Comparison of ENCODE assay signal across 29 cellular contexts in genomic region chr18:73408434-73408833, GRCh38.
DNase-seq lines count a peak whose midpoint lies in the region; ATAC-seq and TF ChIP-seq lines count a peak whose summit lies in the region.
"Had no signal": no experiment of that assay in that cellular context is flagged by ENCODE, and none has a peak within 500 bp of the region (broad histone marks: within the 10 kb centered on the region; RNA-seq: fewer than 3 reads in every experiment).

No MANE protein-coding gene starts in this region.

- H3K23ac ChIP-seq in H9 (ENCODE audit: insufficient read length, low read depth, low read length) (no peak overlapping the region), mesenchymal stem cell (ENCODE audit: low read length in 2 of 2) (no peak overlapping the region)

- H3K4me2 ChIP-seq in H9 (ENCODE audit: insufficient read depth, insufficient read length, low read length): no peak overlapping the region
- H3K4me2 ChIP-seq in mesenchymal stem cell (ENCODE audit: low read length, poor library complexity, severe bottlenecking): no peak overlapping the region
- H3K4me2 ChIP-seq in PC-9: no peak overlapping the region
- H3K4me2 ChIP-seq: BLaER1 had no signal

- H3K9me2 ChIP-seq in PC-9 (ENCODE audit: insufficient read depth): no peaks in the 10 kb centered on the region

- POLR2A ChIA-PET in WTC11 (lab: Charles Lee) (no interaction called here), PC-9 (lab: Charles Lee; ENCODE audit: unreplicated experiment) (interaction anchor here (0.7 kb wide), 1 partner anchor 919 kb away, joined by 6 read pairs; no protein-coding TSS in a partner anchor)

- H2AK5ac ChIP-seq in H9 (ENCODE audit: insufficient read length, low read length) (no peak overlapping the region), mesenchymal stem cell (ENCODE audit: low read length, severe bottlenecking) (no peak overlapping the region)

- no peak overlapping the region for H4K91ac ChIP-seq in H9 (ENCODE audit: insufficient read length, low read depth, low read length)
- no peak overlapping the region for H4K91ac ChIP-seq in mesenchymal stem cell (ENCODE audit: low read length)

- TF ChIP-seq CTCF in H9 (conservative IDR thresholded peaks at IDR 0.05): no peak
- no peak for TF ChIP-seq CTCF in WTC11 (IDR thresholded peaks at IDR 0.05)
- no peak for TF ChIP-seq CTCF in fibroblast of villous mesenchyme (IDR thresholded peaks at IDR 0.05; ENCODE audit: insufficient read depth, low read depth, low read length)
- TF ChIP-seq CTCF in PC-9 (conservative IDR thresholded peaks at IDR 0.05): no peak

- H2AFZ ChIP-seq in H9 (ENCODE audit: low read length) (no peak overlapping the region), mesenchymal stem cell (ENCODE audit: low read depth, low read length) (no peak overlapping the region), PC-9 (no peak overlapping the region)

- H2BK20ac ChIP-seq in H9 (ENCODE audit: low read depth, low read length, poor library complexity, severe bottlenecking): no peak overlapping the region

- H3T11ph ChIP-seq in H9 (ENCODE audit: low read length): no peak overlapping the region

- no peaks in the 10 kb centered on the region for H4K20me1 ChIP-seq in H9 (ENCODE audit: control insufficient read depth, insufficient read depth, insufficient read length)
- no peaks in the 10 kb centered on the region for H4K20me1 ChIP-seq in PC-9 (ENCODE audit: insufficient read depth)
- H4K20me1 ChIP-seq: BLaER1 had no signal

- H3K4me1 Mint-ChIP-seq in H9 (peaks cover 7 to 18% of the 10 kb centered on the region in 2 experiments; a peak in 3 of 4 replicates), WTC11 (peaks cover 28% of the 10 kb centered on the region)
- H3K4me1 Mint-ChIP-seq: activated naive CD8-positive, alpha-beta T cell treated with anti-CD3 and anti-CD28 coated beads, Interleukin-2, amount 10 ng/mL, durations not matched to agents 7 days and 5 days; mesothelial cell of epicardium; naive thymus-derived CD4-positive, alpha-beta T cell; T-cell had no signal

- DNase-seq in H9 (peak; percentile 48), WTC11 (ENCODE audit: low spot score) (peak; percentile 12), fibroblast of villous mesenchyme (ENCODE audit: low read depth) (peak; percentile 2), mesenchymal stem cell (peak; percentile 39), NCI-H748 (lab: John Stamatoyannopoulos, UW; ENCODE audit: unreplicated experiment) (no peak), PC-9 (no peak), NCI-H2081 treated with DMSO at 0.1 percent for 48 hours (lab: John Stamatoyannopoulos, UW) (no peak)
- DNase-seq: ACHN; activated CD8-positive, alpha-beta T cell treated with anti-CD3 and anti-CD28 coated beads for 36 hours; activated naive CD8-positive, alpha-beta T cell treated with anti-CD3 and anti-CD28 coated beads, Interleukin-2, amount 10 ng/mL, durations not matched to agents 7 days and 5 days; effector CD4-positive, alpha-beta T cell; GF-D8; head of caudate nucleus; left ventricle myocardium superior; naive thymus-derived CD4-positive, alpha-beta T cell; NCI-H1092 treated with DMSO at 0.1 percent for 48 hours; NCI-H187 treated with DMSO at 0.1 percent for 48 hours; NCI-H526 treated with DMSO at 0.1 percent for 48 hours; stimulated activated naive CD4-positive, alpha-beta T cell treated with Interleukin-2 at 50 U/mL for 16 hours; T-cell; testis had no signal

- H3K9me3 ChIP-seq in H9 (ENCODE audit: control insufficient read depth, low read depth, low read length) (no peaks in the 10 kb centered on the region), mesenchymal stem cell (ENCODE audit: control insufficient read depth, low read length) (peaks cover 5% of the 10 kb centered on the region), PC-9 (ENCODE audit: insufficient read depth, low read depth) (no peaks in the 10 kb centered on the region; the same call in none of the 2 replicates)
- H3K9me3 ChIP-seq: BLaER1, SJSA1, testis had no signal

- WGBS in H9 (ENCODE audit: extremely low coverage, insufficient read length, low lambda C conversion rate): no CpG with 5 or more reads among the region's 4 CpGs
- WGBS in mesenchymal stem cell: 30% methylated on average over 3 of the region's 4 CpGs

- H3F3A ChIP-seq in PC-9 (ENCODE audit: insufficient read depth, low read depth): no peaks in the 10 kb centered on the region

- peaks cover 3% of the 10 kb centered on the region; the same call in 1 of the 2 replicates for H3K4me1 ChIP-seq in H9 (ENCODE audit: insufficient read depth, low read length)
- H3K4me1 ChIP-seq in mesenchymal stem cell (ENCODE audit: control insufficient read depth, insufficient read depth, low read depth, low read length): peaks cover 2% of the 10 kb centered on the region
- no peaks in the 10 kb centered on the region for H3K4me1 ChIP-seq in PC-9 (replicated peaks; ENCODE audit: insufficient read depth)
- H3K4me1 ChIP-seq: SJSA1, testis had no signal

- H3K27ac Mint-ChIP-seq in H9 (no peak overlapping the region; a peak in 1 of 7 replicates), WTC11 (peak overlapping the region; percentile 73)
- H3K27ac Mint-ChIP-seq: activated CD8-positive, alpha-beta T cell treated with anti-CD3 and anti-CD28 coated beads for 36 hours; activated naive CD8-positive, alpha-beta T cell treated with anti-CD3 and anti-CD28 coated beads, Interleukin-2, amount 10 ng/mL, durations not matched to agents 7 days and 5 days; brain; IgD-negative memory B cell; mesothelial cell of epicardium; naive thymus-derived CD4-positive, alpha-beta T cell; progenitor cell of endocrine pancreas; T-cell had no signal

- H3K23me2 ChIP-seq in H9 (ENCODE audit: insufficient read length, low read depth, low read length, poor library complexity, severe bottlenecking): no peaks in the 10 kb centered on the region

- H3K27ac ChIP-seq in H9 (ENCODE audit: insufficient read length, low read depth, low read length) (no peak overlapping the region), mesenchymal stem cell (ENCODE audit: low read length, poor library complexity, severe bottlenecking) (no peak overlapping the region), PC-9 (no peak overlapping the region)
- H3K27ac ChIP-seq: BLaER1, SJSA1, testis had no signal

- H3K9ac ChIP-seq in H9 (ENCODE audit: extremely low read depth, insufficient read length, low read length): no peak overlapping the region
- no peak overlapping the region for H3K9ac ChIP-seq in mesenchymal stem cell (ENCODE audit: low read length)
- H3K9ac ChIP-seq: BLaER1 had no signal

- H4K5ac ChIP-seq in H9 (ENCODE audit: insufficient read length, low read depth, low read length): no peak overlapping the region

- CTCF ChIA-PET in WTC11 (lab: Charles Lee): no interaction called here
- CTCF ChIA-PET in PC-9 (lab: Charles Lee): no interaction called here

- H3K36me3 Mint-ChIP-seq in H9 (ENCODE audit: insufficient read depth in 1 of 3, low read depth in 3 of 3): no peaks in the 10 kb centered on the region; a peak in 1 of 7 replicates
- H3K36me3 Mint-ChIP-seq in WTC11: no peaks in the 10 kb centered on the region
- H3K36me3 Mint-ChIP-seq: activated naive CD8-positive, alpha-beta T cell treated with anti-CD3 and anti-CD28 coated beads, Interleukin-2, amount 10 ng/mL, durations not matched to agents 7 days and 5 days; brain; mesothelial cell of epicardium; naive thymus-derived CD4-positive, alpha-beta T cell; T-cell had no signal

- no peak overlapping the region for H3K4me3 Mint-ChIP-seq in H9
- no peak overlapping the region for H3K4me3 Mint-ChIP-seq in WTC11
- H3K4me3 Mint-ChIP-seq: activated CD8-positive, alpha-beta T cell treated with anti-CD3 and anti-CD28 coated beads for 36 hours; activated naive CD8-positive, alpha-beta T cell treated with anti-CD3 and anti-CD28 coated beads, Interleukin-2, amount 10 ng/mL, durations not matched to agents 7 days and 5 days; brain; IgD-negative memory B cell; mesothelial cell of epicardium; naive thymus-derived CD4-positive, alpha-beta T cell; T-cell had no signal

- H3K36me3 ChIP-seq in mesenchymal stem cell (ENCODE audit: control insufficient read depth in 1 of 2, insufficient read depth in 2 of 2, low read depth in 1 of 2, low read length in 2 of 2): no peaks in the 10 kb centered on the region
- no peaks in the 10 kb centered on the region for H3K36me3 ChIP-seq in PC-9 (ENCODE audit: low read depth)
- H3K36me3 ChIP-seq: BLaER1, SJSA1 had no signal

- H2BK120ac ChIP-seq in H9 (ENCODE audit: low read depth, low read length, poor library complexity, severe bottlenecking) (no peak overlapping the region), mesenchymal stem cell (ENCODE audit: low read depth, low read length) (no peak overlapping the region)

- H4K8ac ChIP-seq in H9 (replicated peaks; ENCODE audit: insufficient read length, low read depth, low read length): no peak overlapping the region
- H4K8ac ChIP-seq in mesenchymal stem cell (ENCODE audit: low read length): no peak overlapping the region

- no peaks in the 10 kb centered on the region; a peak in 1 of 5 replicates for H3K9me3 Mint-ChIP-seq in H9
- peaks cover 7% of the 10 kb centered on the region; the same call in 1 of the 2 replicates for H3K9me3 Mint-ChIP-seq in WTC11
- H3K9me3 Mint-ChIP-seq: activated naive CD8-positive, alpha-beta T cell treated with anti-CD3 and anti-CD28 coated beads, Interleukin-2, amount 10 ng/mL, durations not matched to agents 7 days and 5 days; brain; mesothelial cell of epicardium had no signal

- H3K4me3 ChIP-seq in fibroblast of villous mesenchyme (ENCODE audit: low read depth, low read length) (no peak overlapping the region), mesenchymal stem cell (ENCODE audit: insufficient read depth in 1 of 2, low read depth in 1 of 2, low read length in 2 of 2) (no peak overlapping the region), PC-9 (no peak overlapping the region)
- H3K4me3 ChIP-seq: BLaER1, SJSA1, testis had no signal

- H3K27me3 ChIP-seq in H9 (ENCODE audit: insufficient read depth, low read length): no peaks in the 10 kb centered on the region
- H3K27me3 ChIP-seq in mesenchymal stem cell (ENCODE audit: control insufficient read depth in 1 of 2, insufficient read depth in 1 of 2, low read length in 2 of 2): no peaks in the 10 kb centered on the region
- no peaks in the 10 kb centered on the region for H3K27me3 ChIP-seq in PC-9 (ENCODE audit: insufficient read depth, low read depth)
- H3K27me3 ChIP-seq: BLaER1, SJSA1, testis had no signal

- H2BK12ac ChIP-seq in H9 (ENCODE audit: insufficient read length, low read depth, low read length): no peak overlapping the region
- H2BK12ac ChIP-seq in mesenchymal stem cell (ENCODE audit: low read length in 2 of 2): no peak overlapping the region

- H3K18ac ChIP-seq in H9 (ENCODE audit: insufficient read length, low read depth, low read length) (no peak overlapping the region), mesenchymal stem cell (ENCODE audit: low read depth in 1 of 2, low read length in 2 of 2) (no peak overlapping the region)

- BruUV-seq in PC-9 (replicated peaks; lab: Mats Ljungman, UMichigan): no TSS peak

- no peaks in the 10 kb centered on the region for H3K27me3 Mint-ChIP-seq in H9 (ENCODE audit: low read depth)
- H3K27me3 Mint-ChIP-seq in WTC11 (ENCODE audit: low read depth): no peaks in the 10 kb centered on the region; the same call in 1 of the 2 replicates
- H3K27me3 Mint-ChIP-seq: activated CD8-positive, alpha-beta T cell treated with anti-CD3 and anti-CD28 coated beads for 36 hours; activated naive CD8-positive, alpha-beta T cell treated with anti-CD3 and anti-CD28 coated beads, Interleukin-2, amount 10 ng/mL, durations not matched to agents 7 days and 5 days; IgD-negative memory B cell; naive thymus-derived CD4-positive, alpha-beta T cell; progenitor cell of endocrine pancreas; T-cell had no signal

- intact Hi-C loops in PC-9 (cut with micrococcal nuclease; ENCODE audit: unreplicated experiment): no loop called here

- peak; percentile 94 for ATAC-seq in WTC11
- no peak for ATAC-seq in GM21367 (IDR thresholded peaks at IDR 0.05; ENCODE audit: unreplicated experiment)
- ATAC-seq: activated CD4-positive, CD25-positive, alpha-beta regulatory T cell treated with anti-CD3 and anti-CD28 coated beads, Interleukin-2, amount 50 U/mL, for 24 hours; activated CD8-positive, alpha-beta T cell treated with anti-CD3 and anti-CD28 coated beads for 36 hours; naive thymus-derived CD4-positive, alpha-beta T cell; T-cell had no signal

- H2BK15ac ChIP-seq in H9 (ENCODE audit: low read depth, low read length) (no peak overlapping the region), mesenchymal stem cell (ENCODE audit: low read depth, poor library complexity, severe bottlenecking) (no peak overlapping the region)

- H3K79me1 ChIP-seq in H9 (ENCODE audit: insufficient read depth, low read depth, low read length, poor library complexity, severe bottlenecking) (no peaks in the 10 kb centered on the region), mesenchymal stem cell (replicated peaks; ENCODE audit: low read length, poor library complexity, severe bottlenecking) (no peaks in the 10 kb centered on the region)

- no peak overlapping the region for H3K56ac ChIP-seq in H9 (ENCODE audit: insufficient read length, low read depth, low read length)

- H2BK5ac ChIP-seq in H9 (ENCODE audit: insufficient read length, low read length): no peak overlapping the region
- H2BK5ac ChIP-seq in mesenchymal stem cell (ENCODE audit: low read depth, low read length, poor library complexity, severe bottlenecking): no peak overlapping the region

- H3K79me2 ChIP-seq in H9 (ENCODE audit: insufficient read depth, low read length): no peaks in the 10 kb centered on the region
- no peaks in the 10 kb centered on the region for H3K79me2 ChIP-seq in PC-9 (ENCODE audit: low read depth)

- no peak overlapping the region for H3K14ac ChIP-seq in H9 (ENCODE audit: insufficient read depth, low read length)
- no peak overlapping the region for H3K14ac ChIP-seq in mesenchymal stem cell (ENCODE audit: low read length in 2 of 2)

- H3K4ac ChIP-seq in H9 (ENCODE audit: low read depth, low read length) (no peak overlapping the region), mesenchymal stem cell (ENCODE audit: low read depth in 1 of 2, low read length in 2 of 2) (no peak overlapping the region)

Comparison
In these comparisons a context has a peak if more than half of its experiments do, and no peak if none do; other contexts are left out.
1. DNase-seq: peak in H9 (single experiment), WTC11 (single experiment), fibroblast of villous mesenchyme (single experiment) and mesenchymal stem cell (single experiment); none in NCI-H748 (single experiment), PC-9 (0 of 2) and NCI-H2081 treated with DMSO at 0.1 percent for 48 hours (single experiment).